ENCODE assay signal across 25 cellular contexts in genomic region chr17:62937636-62938035, GRCh38. TPM values are rescaled to one million over a fixed set of nuclear protein-coding genes. Genes with fewer than 3 reads are reported as not detected.
DNase-seq lines count a peak whose midpoint lies in the region; ATAC-seq, FAIRE-seq and TF ChIP-seq lines count a peak whose summit lies in the region.
"Had no signal": no experiment of that assay in that cellular context is flagged by ENCODE, and none has a peak within 500 bp of the region (broad histone marks: within the 10 kb centered on the region; RNA-seq: fewer than 3 reads in every experiment).

No MANE protein-coding gene starts in this region.

- DNase-seq in HepG2 (ENCODE audit: low spot score) (no peak), right lobe of liver (no peak), NCI-H446 treated with DMSO at 0.1 percent for 48 hours (lab: John Stamatoyannopoulos, UW) (peak; percentile 19), K562 (ENCODE audit: extremely low read depth in 1 of 4, low spot score in 3 of 4) (no peak), myocyte (ENCODE audit: low read depth) (peak; percentile 66), ecto neural progenitor cell (ENCODE audit: low spot score) (no peak)
- no peak for DNase-seq in effector CD4-positive, alpha-beta T cell
- DNase-seq: ACHN; AML-193; BE2C; CD4-positive, alpha-beta T cell; CD8-positive, alpha-beta memory T cell; DMS 273 treated with DMSO at 0.1 percent for 48 hours; DMS79; EL; GDM1; HCEC 1CT had no signal

- H3K36me3 ChIP-seq in HepG2 (replicated peaks in 1 of 2; ENCODE audit: control insufficient read depth in 1 of 2, insufficient read depth in 2 of 2, low read length in 2 of 2) (no peaks in the 10 kb centered on the region), right lobe of liver (no peaks in the 10 kb centered on the region), K562 (ENCODE audit: control insufficient read depth, insufficient read depth, low read length) (no peaks in the 10 kb centered on the region)
- H3K36me3 ChIP-seq: BE2C; BLaER1 treated with 17β-estradiol and CSF1 and Interleukin-3, amounts not matched to agents 10 nM and 100 nM had no signal

- H3K9me1 ChIP-seq in K562 (ENCODE audit: control insufficient read depth, insufficient read depth, low read length), result no peaks in the 10 kb centered on the region

- no peak overlapping the region for H2AFZ ChIP-seq in HepG2 (ENCODE audit: low read length)
- no peak overlapping the region for H2AFZ ChIP-seq in K562 (ENCODE audit: low read depth, low read length)
- H2AFZ ChIP-seq: GM23338 had no signal

- H3K4me2 ChIP-seq in HepG2 (ENCODE audit: low read depth, low read length), result no peak overlapping the region
- H3K4me2 ChIP-seq in K562 (ENCODE audit: insufficient read depth, low read length), result no peak overlapping the region
- H3K4me2 ChIP-seq: BLaER1 treated with 17β-estradiol and CSF1 and Interleukin-3, amounts not matched to agents 10 nM and 100 nM; GM23338 had no signal

- H3K27me3 ChIP-seq in HepG2 (ENCODE audit: control insufficient read depth in 1 of 2, insufficient read depth in 2 of 2, low read length in 2 of 2), result peaks cover 2 to 13% of the 10 kb centered on the region in 2 experiments; a peak in 2 of 5 replicates
- no peaks in the 10 kb centered on the region for H3K27me3 ChIP-seq in right lobe of liver
- peaks cover 12 to 13% of the 10 kb centered on the region in 2 experiments; a peak in 4 of 5 replicates for H3K27me3 ChIP-seq in K562 (ENCODE audit: control insufficient read depth in 2 of 2, insufficient read depth in 2 of 2, low read length in 2 of 2)
- H3K27me3 ChIP-seq: BE2C; BLaER1 treated with 17β-estradiol and CSF1 and Interleukin-3, amounts not matched to agents 10 nM and 100 nM had no signal

- TF ChIP-seq EP300 in HepG2 (IDR thresholded peaks at IDR 0.05; ENCODE audit: low read depth in 2 of 2, low read length in 2 of 2) (no peak), HepG2 (CRISPR knock-in tag; IDR thresholded peaks at IDR 0.05; ENCODE audit: borderline replicate concordance) (no peak), K562 (IDR thresholded peaks at IDR 0.05; ENCODE audit: low read length) (no peak)

- WGBS in HepG2 (ENCODE audit: low lambda C conversion rate), result 0% methylated on average over 1 of the region's 1 CpG
- 27% methylated on average over 1 of the region's 1 CpG for WGBS in right lobe of liver (ENCODE audit: insufficient coverage, low coverage, low lambda C conversion rate, missing lambda C conversion rate)
- WGBS in K562 (ENCODE audit: insufficient coverage, low coverage, missing lambda C conversion rate), result 5% methylated on average over 1 of the region's 1 CpG

- H3K27ac ChIP-seq in HepG2 (ENCODE audit: extremely low read length, insufficient read depth, low read length) (no peak overlapping the region), right lobe of liver (no peak overlapping the region), K562 (ENCODE audit: extremely low read depth, low read depth, low read length) (no peak overlapping the region)
- H3K27ac ChIP-seq: 22Rv1; BLaER1 treated with 17β-estradiol and CSF1 and Interleukin-3, amounts not matched to agents 10 nM and 100 nM had no signal

- H3K79me2 ChIP-seq in HepG2 (ENCODE audit: insufficient read depth, low read length) (no peaks in the 10 kb centered on the region), K562 (ENCODE audit: control insufficient read depth, insufficient read depth, low read length) (no peaks in the 10 kb centered on the region)

- TF ChIP-seq POLR2A in HepG2 (IDR thresholded peaks at IDR 0.05; ENCODE audit: insufficient read depth in 1 of 2, low read depth in 2 of 2, low read length in 2 of 2), result no peak
- no peak for TF ChIP-seq POLR2A in right lobe of liver (IDR thresholded peaks at IDR 0.05)
- no peak for TF ChIP-seq POLR2A in K562 (conservative IDR thresholded peaks at IDR 0.05)

- TF ChIP-seq RAD21 in HepG2 (CRISPR knock-in tag; IDR thresholded peaks at IDR 0.05) (no peak), K562 (CRISPR knock-in tag; conservative IDR thresholded peaks at IDR 0.05 in 1 of 2, IDR thresholded peaks at IDR 0.05 in 1 of 2) (no peak)

- H3K4me3 ChIP-seq in HepG2 (replicated peaks in 1 of 3; ENCODE audit: insufficient read depth in 1 of 3, low read depth in 2 of 3, low read length in 3 of 3) (no peak overlapping the region), right lobe of liver (no peak overlapping the region), K562 (no peak overlapping the region)
- H3K4me3 ChIP-seq: BLaER1 treated with 17β-estradiol and CSF1 and Interleukin-3, amounts not matched to agents 10 nM and 100 nM; GM12878; GM23338 had no signal

- H3K9ac ChIP-seq in HepG2 (ENCODE audit: insufficient read depth, low read depth, low read length) (no peak overlapping the region), K562 (ENCODE audit: insufficient read depth in 1 of 2, low read depth in 2 of 2, low read length in 2 of 2) (no peak overlapping the region)
- H3K9ac ChIP-seq: BLaER1 treated with 17β-estradiol and CSF1 and Interleukin-3, amounts not matched to agents 10 nM and 100 nM had no signal

- intact Hi-C loops in HepG2 (cut with micrococcal nuclease; ENCODE audit: unreplicated experiment) (no loop called here), right lobe of liver (cut with DNase I) (no loop called here), K562 (cut with micrococcal nuclease) (no loop called here)

- H3K4me1 ChIP-seq in HepG2 (ENCODE audit: insufficient read depth, low read length) (no peaks in the 10 kb centered on the region), right lobe of liver (no peaks in the 10 kb centered on the region), K562 (replicated peaks in 1 of 2; ENCODE audit: control insufficient read depth in 2 of 2, insufficient read depth in 2 of 2, low read length in 2 of 2) (no peaks in the 10 kb centered on the region)

- ATAC-seq in HepG2 (no peak), right lobe of liver (no peak), K562 (no peak), GM19467 (IDR thresholded peaks at IDR 0.05; ENCODE audit: unreplicated experiment) (no peak)
- ATAC-seq: GM12878, GM23338 had no signal

- CTCF ChIA-PET in HepG2 (lab: Yijun Ruan, JAX; ENCODE audit: low intra/inter-chr PET ratio, low total read pairs), result no interaction called here
- CTCF ChIA-PET in K562 (lab: Yijun Ruan, JAX; ENCODE audit: low intra/inter-chr PET ratio), result no interaction called here

- in situ Hi-C loops in HepG2 (cut with HindIII; ENCODE audit: extremely low pct_ligation_motif_present, low pct_unique_long_range_greater_than_20kb), result no loop called here
- in situ Hi-C loops in K562 (cut with MboI), result no loop called here

- BruUV-seq in HepG2 (replicated peaks; lab: Mats Ljungman, UMichigan) (no TSS peak), K562 (replicated peaks; lab: Mats Ljungman, UMichigan) (no TSS peak)

- TF ChIP-seq CTCF in HepG2 (CRISPR knock-in tag; IDR thresholded peaks at IDR 0.05) (no peak), right lobe of liver (IDR thresholded peaks at IDR 0.05) (no peak), K562 (IDR thresholded peaks at IDR 0.05 in 2 of 3, conservative IDR thresholded peaks at IDR 0.05 in 1 of 3; ENCODE audit: insufficient read depth in 2 of 3, low read depth in 1 of 3, low read length in 3 of 3) (no peak)

- no peaks in the 10 kb centered on the region for H4K20me1 ChIP-seq in HepG2 (ENCODE audit: insufficient read depth, low read length)
- no peaks in the 10 kb centered on the region for H4K20me1 ChIP-seq in K562 (replicated peaks; ENCODE audit: control insufficient read depth, insufficient read depth, low read length)
- H4K20me1 ChIP-seq: BLaER1 treated with 17β-estradiol and CSF1 and Interleukin-3, amounts not matched to agents 10 nM and 100 nM had no signal

- FAIRE-seq in HepG2 (lab: Jason Lieb, UNC) (no peak), K562 (lab: Jason Lieb, UNC) (no peak)
- FAIRE-seq: A204.1, D721Med, GM12878, GM19239 had no signal

- POLR2A ChIA-PET in HepG2 (lab: Yijun Ruan, JAX) (no interaction called here), K562 (lab: Yijun Ruan, JAX) (no interaction called here)

- H3K9me3 ChIP-seq in HepG2 (ENCODE audit: low read length) (peaks cover 11% of the 10 kb centered on the region), right lobe of liver (peaks cover 0 to 8% (median 0%) of the 10 kb centered on the region in 4 donors), K562 (replicated peaks; ENCODE audit: control insufficient read depth, insufficient read depth, low read depth, low read length) (no peaks in the 10 kb centered on the region)
- H3K9me3 ChIP-seq: BE2C had no signal

RNA-seq across cellular contexts. Expression of gene TANC2, which starts 28.4 kb away (rescaled TPM):
- total RNA-seq in HepG2 (2016; rRNA removed; fragmentation: Illumina TruSeq; extraction: Trizol), result 0.06 and 0.20 TPM in 2 replicates
- not detected in 2 replicates for total RNA-seq in HepG2 (2016; cell fraction: cytosol; rRNA removed; fragmentation: Illumina TruSeq; extraction: Trizol; ENCODE audit: low read depth)
- total RNA-seq in HepG2 (2016; cell fraction: insoluble cytoplasmic fraction; rRNA removed; fragmentation: Illumina TruSeq; extraction: Trizol), result 0.26 and 0.37 TPM in 2 replicates
- 0.21 and 0.62 TPM in 2 replicates for total RNA-seq in HepG2 (2016; cell fraction: membrane; rRNA removed; fragmentation: Illumina TruSeq; extraction: Trizol)
- 0.12 and 0.44 TPM in 2 replicates for total RNA-seq in HepG2 (2016; cell fraction: nucleus; rRNA removed; fragmentation: Illumina TruSeq; extraction: Trizol)
- 0.08 and 0.61 TPM in 2 replicates for polyA plus RNA-seq in HepG2 (2011; rRNA removed)
- polyA plus RNA-seq in HepG2 (2011; cell fraction: cytosol; rRNA removed), result 0.03 and 0.28 TPM in 2 replicates
- 0.16 and 0.17 TPM in 2 replicates for polyA plus RNA-seq in HepG2 (2011; cell fraction: nucleus; rRNA removed)
- 0.05 TPM in 2 replicates for polyA plus RNA-seq in HepG2 (2012)
- not detected in 2 replicates for polyA plus RNA-seq in HepG2 (2016; cell fraction: cytosol; fragmentation: Illumina TruSeq; extraction: Trizol; ENCODE audit: low read depth)
- polyA plus RNA-seq in HepG2 (2016; cell fraction: insoluble cytoplasmic fraction; fragmentation: Illumina TruSeq; extraction: Trizol; ENCODE audit: low read depth), result 0.04 and 0.07 TPM in 2 replicates
- 0.02 TPM in 2 replicates for polyA plus RNA-seq in HepG2 (2016; cell fraction: membrane; fragmentation: Illumina TruSeq; extraction: Trizol; ENCODE audit: low read depth)
- polyA plus RNA-seq in HepG2 (2016; cell fraction: nucleus; fragmentation: Illumina TruSeq; extraction: Trizol; ENCODE audit: insufficient read depth, low read depth), result 0.08 and 0.17 TPM in 2 replicates
- 0.34 and 379 TPM in 2 replicates for polyA minus RNA-seq in HepG2 (2011; rRNA and poly(A)+ RNA removed; ENCODE audit: low replicate concordance)
- polyA minus RNA-seq in HepG2 (2011; cell fraction: cytosol; rRNA and poly(A)+ RNA removed), result 0.09 and 0.10 TPM in 2 replicates
- polyA minus RNA-seq in HepG2 (2011; cell fraction: nucleus; rRNA and poly(A)+ RNA removed), result 1.2 and 2.3 TPM in 2 replicates
- 10 to 100 TPM in 1 of 6 experiments, 1 to 10 TPM in 5; 3.1 to 10.3 (median 5.2) TPM for total RNA-seq in right lobe of liver
- total RNA-seq in K562 (2011; cell fraction: chromatin; rRNA removed; ENCODE audit: low replicate concordance), result 71.3 and 82.5 TPM in 2 replicates
- total RNA-seq in K562 (2011; cell fraction: nucleolus; rRNA removed), result 51.7 and 56.6 TPM in 2 replicates
- total RNA-seq in K562 (2011; cell fraction: nucleoplasm; rRNA removed), result 50.4 and 53.1 TPM in 2 replicates
- 2.6 and 4.3 TPM in 2 replicates for total RNA-seq in K562 (2014; rRNA removed)
- total RNA-seq in K562 (2014; rRNA removed; fragmentation: Illumina TruSeq; extraction: Trizol), result 5.7 and 6.0 TPM in 2 replicates
- 6.0 and 6.8 TPM in 2 replicates for total RNA-seq in K562 (2015; rRNA removed; fragmentation: Illumina TruSeq; extraction: Trizol)
- 7.3 and 7.8 TPM in 2 replicates for total RNA-seq in K562 (2021)
- 3.2 and 5.3 TPM in 2 replicates for polyA plus RNA-seq in K562 (2011; rRNA removed)
- 3.2 and 3.7 TPM in 2 replicates for polyA plus RNA-seq in K562 (2011; cell fraction: cytosol; rRNA removed)
- polyA plus RNA-seq in K562 (2011; cell fraction: nucleus; rRNA removed), result 10.2 and 25.1 TPM in 2 replicates
- polyA plus RNA-seq in K562 (2012), result 4.3 and 4.6 TPM in 2 replicates
- polyA plus RNA-seq in K562 (2014; fragmentation: Illumina TruSeq; extraction: Trizol), result 4.5 and 5.5 TPM in 2 replicates
- polyA plus RNA-seq in K562 (2014; fragmentation: Nextera tagmentation; extraction: Ambion mirVana), result 1 to 10 TPM in 1 of 2 experiments, under 1 TPM in 1; 0.46 to 1.0 TPM
- polyA plus RNA-seq in K562 (2014; rRNA removed), result 1.1 and 3.2 TPM in 2 replicates
- 39.5 and 46.1 TPM in 2 replicates for polyA minus RNA-seq in K562 (2011; rRNA and poly(A)+ RNA removed)
- 8.1 and 17.5 TPM in 2 replicates for polyA minus RNA-seq in K562 (2011; cell fraction: cytosol; rRNA and poly(A)+ RNA removed)
- 53.3 and 58.4 TPM in 2 replicates for polyA minus RNA-seq in K562 (2011; cell fraction: nucleus; rRNA and poly(A)+ RNA removed)
- total RNA-seq in myocyte, result 21.4 and 24.2 TPM in 2 replicates
- 13.6 TPM for polyA plus RNA-seq in myocyte (2012)

Comparison
In these comparisons a context has a peak if more than half of its experiments do, and no peak if none do; other contexts are left out.
1. DNase-seq: peak in NCI-H446 treated with DMSO at 0.1 percent for 48 hours (single experiment) and myocyte (single experiment); none in HepG2 (single experiment), right lobe of liver (0 of 3), K562 (0 of 4), effector CD4-positive, alpha-beta T cell (single experiment) and ecto neural progenitor cell (single experiment).
2. Of the 241 proteins assayed by ChIP-seq in both HepG2 and K562: peak only in HepG2: none; only in K562: MAFG; in both: MAFF and MAFK; in neither: 238.